ENCODE assay signal across 1 cellular context in genomic region chr5:39402140-39402539, GRCh38.
TF ChIP-seq lines count a peak whose summit lies in the region.

No MANE protein-coding gene starts in this region.

TF ChIP-seq in IMR-90, 13 proteins besides CTCF, POLR2A, EP300 and RAD21:
- 0 out of 2 replicates have a peak, but pooled peaks have one; percentile 9 for TF ChIP-seq CEBPB (IDR thresholded peaks at IDR 0.05; ENCODE audit: low read depth, low read length)
